ENCODE assay signal across 8 cellular contexts in genomic region chr1:167663002-167663772, GRCh38. TPM values are rescaled to one million over a fixed set of nuclear protein-coding genes. Genes with fewer than 3 reads are reported as not detected.
DNase-seq lines count a peak whose midpoint lies in the region; ATAC-seq and TF ChIP-seq lines count a peak whose summit lies in the region.

No MANE protein-coding gene starts in this region.

- H3K27ac ChIP-seq in CD4-positive, alpha-beta memory T cell (ENCODE audit: low read depth, low read length): no peak overlapping the region
- H3K27ac ChIP-seq in RWPE2 (ENCODE audit: poor library complexity, severe bottlenecking): peak overlapping the region; percentile 87

- POLR2A ChIA-PET in CD4-positive, alpha-beta memory T cell (lab: Charles Lee; ENCODE audit: partially characterized antibody): interaction anchor here (0.6 kb wide), 3 partner anchors 12 to 32 kb away, joined by 3 to 4 read pairs (median 4); no protein-coding TSS in a partner anchor

- CTCF ChIA-PET in CD4-positive, alpha-beta memory T cell (lab: Charles Lee; ENCODE audit: partially characterized antibody): interaction anchor here (1.0 to 1.4 kb wide), 2 partner anchors 12 to 25 kb away, joined by 3 to 4 read pairs; no protein-coding TSS in a partner anchor

- no peak for TF ChIP-seq CTCF in RWPE2 (IDR thresholded peaks at IDR 0.05; ENCODE audit: poor library complexity, severe bottlenecking)
- TF ChIP-seq CTCF in glutamatergic neuron (IDR thresholded peaks at IDR 0.05; ENCODE audit: partially characterized antibody, unreplicated experiment): no peak

- no peak for DNase-seq in CD4-positive, alpha-beta memory T cell
- DNase-seq in RWPE2 (ENCODE audit: low spot score): peak; percentile 89
- DNase-seq in glutamatergic neuron: no peak
- no peak for DNase-seq in stimulated activated effector memory CD8-positive, alpha-beta T cell treated with anti-CD3 and anti-CD28 coated beads, Interleukin-12 subunit alpha, Interleukin-12 subunit beta, amount 100 ng/mL, for 72 hours (ENCODE audit: low spot score in 2 of 2)
- no peak for DNase-seq in H7
- no peak for DNase-seq in NK-92 treated with Interleukin-12 subunit alpha and Interleukin-12 subunit beta, amount 100 ng/mL, for 24 hours (lab: John Stamatoyannopoulos, UW)
- DNase-seq in amniotic stem cell (lab: John Stamatoyannopoulos, UW): no peak

- H3K4me3 Mint-ChIP-seq in CD4-positive, alpha-beta memory T cell: peak overlapping the region in 3 of 8 donors; percentile 12 to 42 (median 14)
- no peak overlapping the region for H3K4me3 Mint-ChIP-seq in glutamatergic neuron (ENCODE audit: unreplicated experiment)
- H3K4me3 Mint-ChIP-seq in stimulated activated effector memory CD8-positive, alpha-beta T cell treated with anti-CD3 and anti-CD28 coated beads, Interleukin-12 subunit alpha, Interleukin-12 subunit beta, amount 100 ng/mL, for 72 hours: no peak overlapping the region

- ATAC-seq in GM21529 (IDR thresholded peaks at IDR 0.05; ENCODE audit: unreplicated experiment) (peak; percentile 68), RWPE2 (ENCODE audit: low read depth) (peak; percentile 88)
- peak; percentile 54 for ATAC-seq in stimulated activated effector memory CD8-positive, alpha-beta T cell treated with anti-CD3 and anti-CD28 coated beads, Interleukin-12 subunit alpha, Interleukin-12 subunit beta, amount 100 ng/mL, for 72 hours

- H3K4me1 ChIP-seq in CD4-positive, alpha-beta memory T cell (ENCODE audit: insufficient read depth, low read length): peaks cover 97% of the 10 kb centered on the region
- peaks cover 56% of the 10 kb centered on the region for H3K4me1 ChIP-seq in RWPE2 (ENCODE audit: insufficient read depth, poor library complexity, severe bottlenecking)

- no peaks in the 10 kb centered on the region for H3K9me3 ChIP-seq in CD4-positive, alpha-beta memory T cell (ENCODE audit: control insufficient read depth in 1 of 2, low read length in 2 of 2)
- no peaks in the 10 kb centered on the region for H3K9me3 ChIP-seq in RWPE2 (ENCODE audit: severe bottlenecking)

- no peak overlapping the region for H3K4me3 ChIP-seq in CD4-positive, alpha-beta memory T cell (ENCODE audit: low read length in 2 of 2)
- H3K4me3 ChIP-seq in RWPE2 (ENCODE audit: severe bottlenecking) (no peak overlapping the region), H7 (ENCODE audit: insufficient read depth, low read depth, low read length) (no peak overlapping the region)

- no peaks in the 10 kb centered on the region for H3K27me3 ChIP-seq in CD4-positive, alpha-beta memory T cell (ENCODE audit: insufficient read depth, low read length)
- H3K27me3 ChIP-seq in RWPE2 (ENCODE audit: insufficient read depth, poor library complexity, severe bottlenecking) (no peaks in the 10 kb centered on the region), H7 (ENCODE audit: control insufficient read depth, insufficient read depth, low read length) (no peaks in the 10 kb centered on the region)

- H3K9me3 Mint-ChIP-seq in CD4-positive, alpha-beta memory T cell: no peaks in the 10 kb centered on the region
- peaks cover 8% of the 10 kb centered on the region for H3K9me3 Mint-ChIP-seq in glutamatergic neuron (ENCODE audit: unreplicated experiment)
- H3K9me3 Mint-ChIP-seq in stimulated activated effector memory CD8-positive, alpha-beta T cell treated with anti-CD3 and anti-CD28 coated beads, Interleukin-12 subunit alpha, Interleukin-12 subunit beta, amount 100 ng/mL, for 72 hours: no peaks in the 10 kb centered on the region

- peaks cover 36 to 86% of the 10 kb centered on the region in 2 donors for H3K36me3 Mint-ChIP-seq in CD4-positive, alpha-beta memory T cell
- no peaks in the 10 kb centered on the region for H3K36me3 Mint-ChIP-seq in glutamatergic neuron (ENCODE audit: unreplicated experiment)
- H3K36me3 Mint-ChIP-seq in stimulated activated effector memory CD8-positive, alpha-beta T cell treated with anti-CD3 and anti-CD28 coated beads, Interleukin-12 subunit alpha, Interleukin-12 subunit beta, amount 100 ng/mL, for 72 hours: peaks cover 67% of the 10 kb centered on the region

- intact Hi-C loops in CD4-positive, alpha-beta memory T cell (cut with micrococcal nuclease): no loop called here

- H3K27me3 Mint-ChIP-seq in CD4-positive, alpha-beta memory T cell: no peaks in the 10 kb centered on the region
- peaks cover 8% of the 10 kb centered on the region for H3K27me3 Mint-ChIP-seq in glutamatergic neuron (ENCODE audit: unreplicated experiment)

- H3K4me1 Mint-ChIP-seq in CD4-positive, alpha-beta memory T cell: peaks cover 72 to 98% (median 85%) of the 10 kb centered on the region in 4 donors
- peaks cover 24% of the 10 kb centered on the region for H3K4me1 Mint-ChIP-seq in glutamatergic neuron (ENCODE audit: low read depth, unreplicated experiment)
- H3K4me1 Mint-ChIP-seq in stimulated activated effector memory CD8-positive, alpha-beta T cell treated with anti-CD3 and anti-CD28 coated beads, Interleukin-12 subunit alpha, Interleukin-12 subunit beta, amount 100 ng/mL, for 72 hours: peaks cover 87% of the 10 kb centered on the region

- peak overlapping the region; percentile 70 to 89 (median 80) for H3K27ac Mint-ChIP-seq in CD4-positive, alpha-beta memory T cell
- H3K27ac Mint-ChIP-seq in glutamatergic neuron (ENCODE audit: unreplicated experiment): peak overlapping the region; percentile 71
- peak overlapping the region; percentile 87 for H3K27ac Mint-ChIP-seq in stimulated activated effector memory CD8-positive, alpha-beta T cell treated with anti-CD3 and anti-CD28 coated beads, Interleukin-12 subunit alpha, Interleukin-12 subunit beta, amount 100 ng/mL, for 72 hours

- H3K36me3 ChIP-seq in CD4-positive, alpha-beta memory T cell (ENCODE audit: insufficient read depth, low read length): peaks cover 36% of the 10 kb centered on the region
- H3K36me3 ChIP-seq in RWPE2 (ENCODE audit: low read depth) (no peaks in the 10 kb centered on the region), H7 (replicated peaks; ENCODE audit: control insufficient read depth, insufficient read depth, low read length) (no peaks in the 10 kb centered on the region)

RNA-seq across cellular contexts. Expression of gene RCSD1, which starts 33.2 kb away (rescaled TPM):
- total RNA-seq in CD4-positive, alpha-beta memory T cell: 100 to 1,000 TPM; 124 to 129 TPM
- polyA plus RNA-seq in CD4-positive, alpha-beta memory T cell: 100 to 1,000 TPM; 163 to 173 TPM
- not detected for total RNA-seq in glutamatergic neuron (ENCODE audit: unreplicated experiment)
- total RNA-seq in H7 (2014; rRNA removed; shearing (Covaris generic)): 0.31 and 0.37 TPM in 2 replicates

RNA-seq across cellular contexts. Expression of gene MPZL1, which starts 58.6 kb away (rescaled TPM):
- total RNA-seq in CD4-positive, alpha-beta memory T cell: 1 to 10 TPM; 5.4 to 7.2 TPM
- 10 to 100 TPM in 1 of 2 donors, 1 to 10 TPM in 1; 8.6 to 15.8 TPM for polyA plus RNA-seq in CD4-positive, alpha-beta memory T cell
- total RNA-seq in glutamatergic neuron (ENCODE audit: unreplicated experiment): 149 TPM
- 99.9 and 104 TPM in 2 replicates for total RNA-seq in H7 (2014; rRNA removed; shearing (Covaris generic))

Comparison
In these comparisons a context has a peak if more than half of its experiments do, and no peak if none do; other contexts are left out.
1. RNA of gene RCSD1, which starts 33.2 kb away (total RNA-seq): 124 to 129 TPM in CD4-positive, alpha-beta memory T cell; 0.31 to 0.37 TPM in H7 and not detected in glutamatergic neuron (single experiment); every median in the first group is over 10 times any median in the second.
2. RNA of gene MPZL1, which starts 58.6 kb away (total RNA-seq): 149 TPM in glutamatergic neuron (single experiment) and 99.9 to 104 TPM in H7; 5.4 to 7.2 TPM in CD4-positive, alpha-beta memory T cell; every median in the first group is over 10 times any median in the second.
3. Peak in every context shown above with its lines, with median percentiles within 50 percentile points of each other: H3K27ac Mint-ChIP-seq and ATAC-seq.